In the genomic region with DNA sequence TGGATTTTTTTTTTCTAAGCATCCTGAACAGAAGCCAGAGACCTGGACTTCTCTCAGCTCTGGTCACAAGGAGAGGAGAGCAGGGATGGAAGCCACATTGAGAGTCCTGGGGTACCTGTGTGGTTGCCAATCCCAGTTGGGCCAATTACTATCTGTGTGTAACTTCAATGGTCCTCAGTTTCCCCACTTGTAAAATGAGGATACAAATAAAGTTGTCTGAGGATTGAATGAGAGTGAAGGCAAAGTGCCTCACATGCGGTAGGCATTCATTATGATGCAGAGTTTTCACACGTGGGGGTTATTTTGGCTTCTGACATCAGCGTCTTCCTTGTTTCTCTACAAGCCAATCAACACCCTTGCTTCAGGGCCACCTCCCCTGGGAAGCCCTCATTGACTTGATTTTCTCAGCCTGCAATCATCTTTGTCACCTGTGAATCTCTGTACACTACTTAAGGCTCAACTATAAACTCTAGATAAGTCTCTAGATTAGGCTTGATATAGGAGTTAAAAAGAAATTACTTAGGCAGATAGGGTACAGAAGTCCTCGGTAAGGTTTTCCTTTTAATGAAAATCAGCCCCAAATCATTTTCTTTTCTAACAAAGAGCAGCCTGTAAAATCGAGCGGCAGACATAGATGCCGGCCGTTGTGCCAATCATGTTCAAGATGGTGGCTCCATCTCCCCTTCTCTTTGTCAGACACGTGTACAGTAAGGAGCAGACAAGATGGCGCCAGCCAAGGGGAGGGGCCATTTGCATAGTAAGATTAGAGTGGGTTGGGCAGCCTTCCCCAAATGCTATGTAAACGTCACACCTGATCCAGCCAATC, we compare ENCODE assay signal across 1 cellular context.
TF ChIP-seq lines count a peak whose summit lies in the region.

No MANE protein-coding gene starts in this region.

TF ChIP-seq in K562, 482 proteins besides CTCF, POLR2A, EP300 and RAD21 (continued from another document):
- TF ChIP-seq, protein P1, sequence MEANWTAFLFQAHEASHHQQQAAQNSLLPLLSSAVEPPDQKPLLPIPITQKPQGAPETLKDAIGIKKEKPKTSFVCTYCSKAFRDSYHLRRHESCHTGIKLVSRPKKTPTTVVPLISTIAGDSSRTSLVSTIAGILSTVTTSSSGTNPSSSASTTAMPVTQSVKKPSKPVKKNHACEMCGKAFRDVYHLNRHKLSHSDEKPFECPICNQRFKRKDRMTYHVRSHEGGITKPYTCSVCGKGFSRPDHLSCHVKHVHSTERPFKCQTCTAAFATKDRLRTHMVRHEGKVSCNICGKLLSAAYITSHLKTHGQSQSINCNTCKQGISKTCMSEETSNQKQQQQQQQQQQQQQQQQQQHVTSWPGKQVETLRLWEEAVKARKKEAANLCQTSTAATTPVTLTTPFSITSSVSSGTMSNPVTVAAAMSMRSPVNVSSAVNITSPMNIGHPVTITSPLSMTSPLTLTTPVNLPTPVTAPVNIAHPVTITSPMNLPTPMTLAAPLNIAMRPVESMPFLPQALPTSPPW (CRISPR knock-in tag; IDR thresholded peaks at IDR 0.05): peak; percentile 65
- no peak for TF ChIP-seq ZFP30 (CRISPR knock-in tag; IDR thresholded peaks at IDR 0.05; ENCODE audit: borderline replicate concordance)
- peak; percentile 44 for TF ChIP-seq MEIS2 (IDR thresholded peaks at IDR 0.05; ENCODE audit: partially characterized antibody)
- TF ChIP-seq CHD2 (IDR thresholded peaks at IDR 0.05; ENCODE audit: low read depth, low read length): no peak
- 0 out of 2 replicates have a peak, but pooled peaks have one; percentile 17 for TF ChIP-seq POLR2G (IDR thresholded peaks at IDR 0.05; ENCODE audit: low read depth, low read length)
- no peak for TF ChIP-seq IRF2 (CRISPR knock-in tag; IDR thresholded peaks at IDR 0.05)
- no peak for TF ChIP-seq SRSF3 (IDR thresholded peaks at IDR 0.05; ENCODE audit: insufficient read depth, low read length)
- no peak for TF ChIP-seq PHF8 (IDR thresholded peaks at IDR 0.05; ENCODE audit: borderline replicate concordance, low read length)
- no peak for TF ChIP-seq POLR2B (IDR thresholded peaks at IDR 0.05; ENCODE audit: low read depth, partially characterized antibody)
- no peak for TF ChIP-seq ETV5 (CRISPR knock-in tag; IDR thresholded peaks at IDR 0.05; ENCODE audit: low read depth)
- TF ChIP-seq RBM25 (IDR thresholded peaks at IDR 0.05; ENCODE audit: low read depth, low read length, severe bottlenecking): peak; percentile 45
- no peak for TF ChIP-seq HDAC1 (IDR thresholded peaks at IDR 0.05)
- TF ChIP-seq TBP (optimal IDR thresholded peaks at IDR 0.05; ENCODE audit: low read depth, low read length): no peak
- no peak for TF ChIP-seq ZNF311 (CRISPR knock-in tag; IDR thresholded peaks at IDR 0.05)
- TF ChIP-seq NFRKB (IDR thresholded peaks at IDR 0.05; ENCODE audit: low read depth): peak; percentile 94
- no peak for TF ChIP-seq ZNF134 (CRISPR knock-in tag; conservative IDR thresholded peaks at IDR 0.05)
- TF ChIP-seq FOXA3 (CRISPR knock-in tag; conservative IDR thresholded peaks at IDR 0.05 in 1 of 2, IDR thresholded peaks at IDR 0.05 in 1 of 2): no peak
- TF ChIP-seq KLF6 (CRISPR knock-in tag; IDR thresholded peaks at IDR 0.05; ENCODE audit: borderline replicate concordance): no peak
- TF ChIP-seq KAT8 (IDR thresholded peaks at IDR 0.05; ENCODE audit: low read depth): peak; percentile 89
- no peak for TF ChIP-seq NFXL1 (CRISPR knock-in tag; IDR thresholded peaks at IDR 0.05)
- no peak for TF ChIP-seq SPI1 (IDR thresholded peaks at IDR 0.05; ENCODE audit: borderline replicate concordance, low read depth, low read length)
- no peak for TF ChIP-seq PHF21A (IDR thresholded peaks at IDR 0.05; ENCODE audit: borderline replicate concordance, low read depth)
- TF ChIP-seq, protein P2, sequence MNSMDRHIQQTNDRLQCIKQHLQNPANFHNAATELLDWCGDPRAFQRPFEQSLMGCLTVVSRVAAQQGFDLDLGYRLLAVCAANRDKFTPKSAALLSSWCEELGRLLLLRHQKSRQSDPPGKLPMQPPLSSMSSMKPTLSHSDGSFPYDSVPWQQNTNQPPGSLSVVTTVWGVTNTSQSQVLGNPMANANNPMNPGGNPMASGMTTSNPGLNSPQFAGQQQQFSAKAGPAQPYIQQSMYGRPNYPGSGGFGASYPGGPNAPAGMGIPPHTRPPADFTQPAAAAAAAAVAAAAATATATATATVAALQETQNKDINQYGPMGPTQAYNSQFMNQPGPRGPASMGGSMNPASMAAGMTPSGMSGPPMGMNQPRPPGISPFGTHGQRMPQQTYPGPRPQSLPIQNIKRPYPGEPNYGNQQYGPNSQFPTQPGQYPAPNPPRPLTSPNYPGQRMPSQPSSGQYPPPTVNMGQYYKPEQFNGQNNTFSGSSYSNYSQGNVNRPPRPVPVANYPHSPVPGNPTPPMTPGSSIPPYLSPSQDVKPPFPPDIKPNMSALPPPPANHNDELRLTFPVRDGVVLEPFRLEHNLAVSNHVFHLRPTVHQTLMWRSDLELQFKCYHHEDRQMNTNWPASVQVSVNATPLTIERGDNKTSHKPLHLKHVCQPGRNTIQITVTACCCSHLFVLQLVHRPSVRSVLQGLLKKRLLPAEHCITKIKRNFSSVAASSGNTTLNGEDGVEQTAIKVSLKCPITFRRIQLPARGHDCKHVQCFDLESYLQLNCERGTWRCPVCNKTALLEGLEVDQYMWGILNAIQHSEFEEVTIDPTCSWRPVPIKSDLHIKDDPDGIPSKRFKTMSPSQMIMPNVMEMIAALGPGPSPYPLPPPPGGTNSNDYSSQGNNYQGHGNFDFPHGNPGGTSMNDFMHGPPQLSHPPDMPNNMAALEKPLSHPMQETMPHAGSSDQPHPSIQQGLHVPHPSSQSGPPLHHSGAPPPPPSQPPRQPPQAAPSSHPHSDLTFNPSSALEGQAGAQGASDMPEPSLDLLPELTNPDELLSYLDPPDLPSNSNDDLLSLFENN (IDR thresholded peaks at IDR 0.05; ENCODE audit: low read depth in 2 of 2, low read length in 2 of 2): no peak
- peak; percentile 46; the same call in 1 of the 2 replicates for TF ChIP-seq HCFC1 (IDR thresholded peaks at IDR 0.05; ENCODE audit: low read depth, low read length)
- TF ChIP-seq MAZ (CRISPR knock-in tag; conservative IDR thresholded peaks at IDR 0.05 in 1 of 2, IDR thresholded peaks at IDR 0.05 in 1 of 2): peak in 1 of 2 experiments; percentile 26; a peak in 1 of 4 replicates
- TF ChIP-seq ZNF408 (CRISPR knock-in tag; IDR thresholded peaks at IDR 0.05; ENCODE audit: low read depth): no peak
- no peak for TF ChIP-seq FIP1L1 (IDR thresholded peaks at IDR 0.05; ENCODE audit: low read depth, low read length, poor library complexity, severe bottlenecking)
- no peak for TF ChIP-seq SMAD2 (IDR thresholded peaks at IDR 0.05; ENCODE audit: low read depth, low read length)
- TF ChIP-seq RBFOX2 (IDR thresholded peaks at IDR 0.05; ENCODE audit: low read depth, low read length): no peak
- TF ChIP-seq SMARCC2 (IDR thresholded peaks at IDR 0.05; ENCODE audit: low read depth): no peak
- TF ChIP-seq ZNF232 (CRISPR knock-in tag; IDR thresholded peaks at IDR 0.05): no peak
- no peak for TF ChIP-seq SIRT6 (IDR thresholded peaks at IDR 0.05; ENCODE audit: low read depth, low read length)
- TF ChIP-seq KLF1 (tag; IDR thresholded peaks at IDR 0.05): no peak
- TF ChIP-seq ZNF121 (CRISPR knock-in tag; conservative IDR thresholded peaks at IDR 0.05): no peak
- TF ChIP-seq BCOR (IDR thresholded peaks at IDR 0.05): 0 out of 2 replicates have a peak, but pooled peaks have one; percentile 20
- TF ChIP-seq BHLHE40 (IDR thresholded peaks at IDR 0.05; ENCODE audit: low read length): no peak
- no peak for TF ChIP-seq NR2F6 (CRISPR knock-in tag; IDR thresholded peaks at IDR 0.05)
- TF ChIP-seq MEF2D (tag; conservative IDR thresholded peaks at IDR 0.05; ENCODE audit: low read depth): 0 out of 2 replicates have a peak, but pooled peaks have one; percentile 29
- TF ChIP-seq RAD51 (IDR thresholded peaks at IDR 0.05; ENCODE audit: borderline replicate concordance, low read depth): no peak
- no peak for TF ChIP-seq MCM2 (IDR thresholded peaks at IDR 0.05; ENCODE audit: low read depth)
- TF ChIP-seq, protein P3, sequence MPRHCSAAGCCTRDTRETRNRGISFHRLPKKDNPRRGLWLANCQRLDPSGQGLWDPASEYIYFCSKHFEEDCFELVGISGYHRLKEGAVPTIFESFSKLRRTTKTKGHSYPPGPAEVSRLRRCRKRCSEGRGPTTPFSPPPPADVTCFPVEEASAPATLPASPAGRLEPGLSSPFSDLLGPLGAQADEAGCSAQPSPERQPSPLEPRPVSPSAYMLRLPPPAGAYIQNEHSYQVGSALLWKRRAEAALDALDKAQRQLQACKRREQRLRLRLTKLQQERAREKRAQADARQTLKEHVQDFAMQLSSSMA (CRISPR knock-in tag; IDR thresholded peaks at IDR 0.05): no peak
- TF ChIP-seq MCM5 (IDR thresholded peaks at IDR 0.05; ENCODE audit: low read depth): no peak
- TF ChIP-seq POLR3G (IDR thresholded peaks at IDR 0.05; ENCODE audit: extremely low read depth, insufficient read length, insufficient replicate concordance): no peak
- TF ChIP-seq, protein P4, sequence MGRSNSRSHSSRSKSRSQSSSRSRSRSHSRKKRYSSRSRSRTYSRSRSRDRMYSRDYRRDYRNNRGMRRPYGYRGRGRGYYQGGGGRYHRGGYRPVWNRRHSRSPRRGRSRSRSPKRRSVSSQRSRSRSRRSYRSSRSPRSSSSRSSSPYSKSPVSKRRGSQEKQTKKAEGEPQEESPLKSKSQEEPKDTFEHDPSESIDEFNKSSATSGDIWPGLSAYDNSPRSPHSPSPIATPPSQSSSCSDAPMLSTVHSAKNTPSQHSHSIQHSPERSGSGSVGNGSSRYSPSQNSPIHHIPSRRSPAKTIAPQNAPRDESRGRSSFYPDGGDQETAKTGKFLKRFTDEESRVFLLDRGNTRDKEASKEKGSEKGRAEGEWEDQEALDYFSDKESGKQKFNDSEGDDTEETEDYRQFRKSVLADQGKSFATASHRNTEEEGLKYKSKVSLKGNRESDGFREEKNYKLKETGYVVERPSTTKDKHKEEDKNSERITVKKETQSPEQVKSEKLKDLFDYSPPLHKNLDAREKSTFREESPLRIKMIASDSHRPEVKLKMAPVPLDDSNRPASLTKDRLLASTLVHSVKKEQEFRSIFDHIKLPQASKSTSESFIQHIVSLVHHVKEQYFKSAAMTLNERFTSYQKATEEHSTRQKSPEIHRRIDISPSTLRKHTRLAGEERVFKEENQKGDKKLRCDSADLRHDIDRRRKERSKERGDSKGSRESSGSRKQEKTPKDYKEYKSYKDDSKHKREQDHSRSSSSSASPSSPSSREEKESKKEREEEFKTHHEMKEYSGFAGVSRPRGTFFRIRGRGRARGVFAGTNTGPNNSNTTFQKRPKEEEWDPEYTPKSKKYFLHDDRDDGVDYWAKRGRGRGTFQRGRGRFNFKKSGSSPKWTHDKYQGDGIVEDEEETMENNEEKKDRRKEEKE (IDR thresholded peaks at IDR 0.05; ENCODE audit: borderline replicate concordance in 1 of 2, control insufficient read depth in 1 of 2, low read depth in 2 of 2, low read length in 1 of 2): no peak
- TF ChIP-seq ZNF551 (CRISPR knock-in tag; IDR thresholded peaks at IDR 0.05): no peak
- TF ChIP-seq, protein P5, sequence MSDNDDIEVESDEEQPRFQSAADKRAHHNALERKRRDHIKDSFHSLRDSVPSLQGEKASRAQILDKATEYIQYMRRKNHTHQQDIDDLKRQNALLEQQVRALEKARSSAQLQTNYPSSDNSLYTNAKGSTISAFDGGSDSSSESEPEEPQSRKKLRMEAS (CRISPR knock-in tag; IDR thresholded peaks at IDR 0.05): peak; percentile 77
- TF ChIP-seq SRF (CRISPR knock-in tag; IDR thresholded peaks at IDR 0.05): no peak
- no peak for TF ChIP-seq CBFA2T3 (IDR thresholded peaks at IDR 0.05)
- no peak for TF ChIP-seq CEBPG (CRISPR knock-in tag; IDR thresholded peaks at IDR 0.05)
- TF ChIP-seq CEBPG (tag; conservative IDR thresholded peaks at IDR 0.05 in 1 of 2, IDR thresholded peaks at IDR 0.05 in 1 of 2): no peak
- peak; percentile 79 for TF ChIP-seq L3MBTL2 (IDR thresholded peaks at IDR 0.05)
- TF ChIP-seq, protein P6, sequence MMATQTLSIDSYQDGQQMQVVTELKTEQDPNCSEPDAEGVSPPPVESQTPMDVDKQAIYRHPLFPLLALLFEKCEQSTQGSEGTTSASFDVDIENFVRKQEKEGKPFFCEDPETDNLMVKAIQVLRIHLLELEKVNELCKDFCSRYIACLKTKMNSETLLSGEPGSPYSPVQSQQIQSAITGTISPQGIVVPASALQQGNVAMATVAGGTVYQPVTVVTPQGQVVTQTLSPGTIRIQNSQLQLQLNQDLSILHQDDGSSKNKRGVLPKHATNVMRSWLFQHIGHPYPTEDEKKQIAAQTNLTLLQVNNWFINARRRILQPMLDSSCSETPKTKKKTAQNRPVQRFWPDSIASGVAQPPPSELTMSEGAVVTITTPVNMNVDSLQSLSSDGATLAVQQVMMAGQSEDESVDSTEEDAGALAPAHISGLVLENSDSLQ (IDR thresholded peaks at IDR 0.05): peak; percentile 92
- no peak for TF ChIP-seq MTF1 (CRISPR knock-in tag; IDR thresholded peaks at IDR 0.05; ENCODE audit: borderline replicate concordance)
- TF ChIP-seq LEF1 (IDR thresholded peaks at IDR 0.05): no peak
- TF ChIP-seq, protein P7, sequence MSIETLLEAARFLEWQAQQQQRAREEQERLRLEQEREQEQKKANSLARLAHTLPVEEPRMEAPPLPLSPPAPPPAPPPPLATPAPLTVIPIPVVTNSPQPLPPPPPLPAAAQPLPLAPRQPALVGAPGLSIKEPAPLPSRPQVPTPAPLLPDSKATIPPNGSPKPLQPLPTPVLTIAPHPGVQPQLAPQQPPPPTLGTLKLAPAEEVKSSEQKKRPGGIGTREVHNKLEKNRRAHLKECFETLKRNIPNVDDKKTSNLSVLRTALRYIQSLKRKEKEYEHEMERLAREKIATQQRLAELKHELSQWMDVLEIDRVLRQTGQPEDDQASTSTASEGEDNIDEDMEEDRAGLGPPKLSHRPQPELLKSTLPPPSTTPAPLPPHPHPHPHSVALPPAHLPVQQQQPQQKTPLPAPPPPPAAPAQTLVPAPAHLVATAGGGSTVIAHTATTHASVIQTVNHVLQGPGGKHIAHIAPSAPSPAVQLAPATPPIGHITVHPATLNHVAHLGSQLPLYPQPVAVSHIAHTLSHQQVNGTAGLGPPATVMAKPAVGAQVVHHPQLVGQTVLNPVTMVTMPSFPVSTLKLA (conservative IDR thresholded peaks at IDR 0.05): peak; percentile 47 to 54; a peak in 3 of 4 replicates
- TF ChIP-seq, protein P8, sequence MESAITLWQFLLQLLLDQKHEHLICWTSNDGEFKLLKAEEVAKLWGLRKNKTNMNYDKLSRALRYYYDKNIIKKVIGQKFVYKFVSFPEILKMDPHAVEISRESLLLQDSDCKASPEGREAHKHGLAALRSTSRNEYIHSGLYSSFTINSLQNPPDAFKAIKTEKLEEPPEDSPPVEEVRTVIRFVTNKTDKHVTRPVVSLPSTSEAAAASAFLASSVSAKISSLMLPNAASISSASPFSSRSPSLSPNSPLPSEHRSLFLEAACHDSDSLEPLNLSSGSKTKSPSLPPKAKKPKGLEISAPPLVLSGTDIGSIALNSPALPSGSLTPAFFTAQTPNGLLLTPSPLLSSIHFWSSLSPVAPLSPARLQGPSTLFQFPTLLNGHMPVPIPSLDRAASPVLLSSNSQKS (CRISPR knock-in tag; IDR thresholded peaks at IDR 0.05): no peak
- no peak for TF ChIP-seq ZNF699 (CRISPR knock-in tag; IDR thresholded peaks at IDR 0.05; ENCODE audit: insufficient replicate concordance)
- TF ChIP-seq MTA2 (IDR thresholded peaks at IDR 0.05; ENCODE audit: low read depth): no peak
